In the genomic region with DNA sequence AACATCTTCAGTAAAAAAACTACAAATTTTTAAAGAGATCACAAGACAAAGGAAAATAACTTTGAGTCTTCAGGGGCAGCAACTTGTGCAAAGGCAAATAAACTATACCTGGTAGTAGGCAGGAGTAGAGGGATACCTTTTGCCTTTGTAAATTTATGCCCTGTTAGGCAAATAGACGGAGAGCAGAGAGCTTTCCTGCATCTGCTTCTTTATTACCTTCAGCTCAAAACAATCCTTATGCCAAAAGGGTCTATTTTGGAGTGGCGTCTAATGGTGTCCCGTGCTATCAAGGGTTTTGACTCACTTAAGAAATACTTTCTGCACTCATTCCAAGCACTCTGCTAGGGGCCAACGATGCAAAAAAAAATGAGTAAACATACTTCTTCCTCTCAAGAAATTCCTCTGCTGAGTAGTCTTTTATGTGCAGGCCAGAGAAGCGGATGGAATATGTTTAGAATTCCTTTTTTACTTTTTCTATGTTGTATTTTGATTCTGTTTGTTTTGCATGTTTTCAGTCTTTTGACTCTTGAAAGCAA, we compare ENCODE assay signal across 19 cellular contexts.
DNase-seq lines count a peak whose midpoint lies in the region; ATAC-seq and TF ChIP-seq lines count a peak whose summit lies in the region.
"Had no signal": no experiment of that assay in that cellular context is flagged by ENCODE, and none has a peak within 500 bp of the region (broad histone marks: within the 10 kb centered on the region; RNA-seq: fewer than 3 reads in every experiment).

No MANE protein-coding gene starts in this region.

- H3K9me3 ChIP-seq in adipocyte (ENCODE audit: control insufficient read depth, low read length) (no peaks in the 10 kb centered on the region), lung (ENCODE audit: control insufficient read depth in 2 of 2, insufficient read depth in 1 of 2, low read length in 1 of 2) (no peaks in the 10 kb centered on the region), right atrium auricular region (no peaks in the 10 kb centered on the region)
- H3K9me3 ChIP-seq: Peyer's patch had no signal

- H3K27me3 ChIP-seq in adipocyte (replicated peaks; ENCODE audit: control insufficient read depth, insufficient read depth, low read length) (no peaks in the 10 kb centered on the region), lung (ENCODE audit: control insufficient read depth, insufficient read depth) (no peaks in the 10 kb centered on the region), right atrium auricular region (no peaks in the 10 kb centered on the region)
- H3K27me3 ChIP-seq: Peyer's patch had no signal

- H3K4me1 ChIP-seq in adipocyte (ENCODE audit: control insufficient read depth, insufficient read depth, low read length) (no peaks in the 10 kb centered on the region), lung (ENCODE audit: control insufficient read depth in 2 of 2, insufficient read depth in 2 of 2, low read length in 2 of 2) (no peaks in the 10 kb centered on the region), right atrium auricular region (no peaks in the 10 kb centered on the region)
- H3K4me1 ChIP-seq: Peyer's patch had no signal

- H3K9ac ChIP-seq in adipocyte (ENCODE audit: low read length) = no peak overlapping the region

- H3K4me3 ChIP-seq in adipocyte (ENCODE audit: low read length) (no peak overlapping the region), lung (no peak overlapping the region), right atrium auricular region (no peak overlapping the region)
- H3K4me3 ChIP-seq: Peyer's patch had no signal

- WGBS in lung, 2 donors = 39 to 50% methylated on average over 5 of the region's 5 CpGs

- H3K36me3 ChIP-seq in adipocyte (ENCODE audit: control insufficient read depth, insufficient read depth, low read length, severe bottlenecking) (no peaks in the 10 kb centered on the region), lung (ENCODE audit: control insufficient read depth in 2 of 2, insufficient read depth in 2 of 2, low read length in 2 of 2) (no peaks in the 10 kb centered on the region), right atrium auricular region (no peaks in the 10 kb centered on the region)
- H3K36me3 ChIP-seq: Peyer's patch had no signal

- TF ChIP-seq CTCF in lung (IDR thresholded peaks at IDR 0.05; ENCODE audit: control extremely low read depth, extremely low read depth) (no peak), right atrium auricular region (IDR thresholded peaks at IDR 0.05) (no peak)

- peak; percentile 59 for ATAC-seq in lung (ENCODE audit: insufficient read depth, low FRiP score)
- ATAC-seq in HG03378 (IDR thresholded peaks at IDR 0.05; ENCODE audit: unreplicated experiment) = no peak
- ATAC-seq in HG03442 (IDR thresholded peaks at IDR 0.05; ENCODE audit: unreplicated experiment) = no peak
- ATAC-seq in left colon = no peak
- ATAC-seq: Right ventricle myocardium inferior had no signal

- DNase-seq in EL (peak; percentile 18), adipocyte (ENCODE audit: low read depth) (peak; percentile 27), fibroblast of peridontal ligament (ENCODE audit: extremely low read depth) (peak; percentile 14), lung (ENCODE audit: low spot score) (peak; percentile 38), right atrium auricular region (ENCODE audit: low spot score) (no peak), left colon (no peak)
- DNase-seq: DND-41, H9, KBM-7, MV-4-11, NCI-H1436, NCI-H2029, NCI-H510A treated with DMSO at 0.1 percent for 48 hours, Peyer's patch had no signal

- H3K27ac ChIP-seq in lung (ENCODE audit: low read depth in 1 of 2, low read length in 1 of 2) (no peak overlapping the region), right atrium auricular region (no peak overlapping the region)
- H3K27ac ChIP-seq: C4-2B, HL-60, Peyer's patch had no signal

- intact Hi-C loops in left colon (cut with DNase I, micrococcal nuclease) = no loop called here

Comparison
In these comparisons a context has a peak if more than half of its experiments do, and no peak if none do; other contexts are left out.
1. DNase-seq: peak in EL (single experiment), adipocyte (single experiment), fibroblast of peridontal ligament (single experiment) and lung (single experiment); none in right atrium auricular region (single experiment) and left colon (0 of 2).